ENCODE assay signal across 7 cellular contexts in the genomic region with DNA sequence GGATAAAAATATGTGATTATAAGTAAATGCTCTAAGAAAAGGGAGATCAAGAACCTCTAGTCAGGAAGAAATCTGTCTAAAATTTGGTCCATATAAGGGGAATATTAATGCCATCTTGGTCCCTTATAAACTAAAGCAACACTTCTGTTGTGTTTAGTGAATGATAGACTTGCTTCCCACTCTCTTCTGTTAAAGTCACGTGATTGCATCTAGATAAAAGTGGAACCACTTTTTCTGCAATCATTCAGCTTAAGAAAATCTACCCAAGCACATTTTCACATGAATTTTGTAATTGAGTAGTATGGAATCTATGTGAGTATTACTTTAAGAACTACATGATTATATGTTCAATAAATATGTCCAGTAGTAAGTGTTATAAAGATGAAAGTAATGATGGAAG.
"Had no signal": no experiment of that assay in that cellular context is flagged by ENCODE, and none has a peak within 500 bp of the region (broad histone marks: within the 10 kb centered on the region; RNA-seq: fewer than 3 reads in every experiment).

No MANE protein-coding gene starts in this region.

- FAIRE-seq: HTR-8/SVneo had no signal

- DNase-seq: IMR-90, Karpas-422, KBM-7, KG1 had no signal

- H3K27ac ChIP-seq: HL-60, KMS-11 had no signal

- H3K4me2 ChIP-seq: KMS-11 had no signal

- H3K9ac ChIP-seq: KMS-11 had no signal
